ENCODE assay signal across 1 cellular context in the genomic region with DNA sequence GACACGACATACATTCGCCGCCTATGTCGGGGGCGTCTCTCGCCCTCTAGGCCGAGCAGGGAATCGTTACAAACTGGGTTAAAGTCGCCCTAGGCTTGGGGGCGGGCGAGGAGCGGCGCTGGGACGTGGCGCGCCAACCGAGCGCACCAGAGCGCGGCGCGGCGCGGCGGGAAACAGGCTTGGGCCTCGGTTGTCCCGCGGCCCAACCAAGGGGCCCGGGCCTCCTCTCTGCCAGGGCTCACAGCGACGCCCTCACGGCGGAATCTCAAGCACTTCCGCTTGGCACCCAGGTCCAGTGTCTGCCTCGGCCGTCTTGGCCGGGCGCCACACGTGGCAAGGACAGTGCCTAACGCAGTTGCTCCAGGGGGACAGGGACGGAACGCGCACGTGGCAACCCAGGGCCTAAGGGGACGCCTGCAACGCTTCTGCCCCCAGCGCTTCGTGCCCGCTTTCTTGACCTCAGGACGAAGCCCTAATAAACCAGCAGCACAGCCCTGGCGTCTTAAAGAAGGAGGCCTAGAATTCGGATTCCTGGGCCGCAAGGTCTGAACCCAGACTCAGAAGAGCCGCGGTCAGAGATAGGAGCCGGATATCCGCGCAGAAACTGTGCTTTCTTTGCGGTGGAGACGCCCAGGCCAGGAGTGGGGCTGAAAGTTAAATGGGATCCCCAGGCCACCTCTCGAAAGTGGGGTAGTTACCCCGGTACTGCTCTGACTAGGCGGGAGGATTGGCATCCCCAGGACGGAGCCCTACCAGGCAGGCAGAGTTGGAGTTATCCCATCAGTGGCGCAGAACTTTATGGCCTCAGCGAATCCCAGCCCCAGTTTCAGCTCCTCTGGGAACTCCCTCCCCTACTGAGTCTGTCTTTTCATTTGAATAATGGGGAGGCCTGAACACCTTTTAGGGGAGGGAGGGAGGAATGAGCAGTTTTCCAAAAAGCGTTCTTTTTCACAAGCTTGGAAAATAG.
TF ChIP-seq lines count a peak whose summit lies in the region.

No MANE protein-coding gene starts in this region.

TF ChIP-seq in H1, 55 proteins besides CTCF, POLR2A, EP300 and RAD21 (continued from another document):
- TF ChIP-seq TCF12 (IDR thresholded peaks at IDR 0.05; ENCODE audit: low read depth, low read length), result no peak
- no peak for TF ChIP-seq SP1 (IDR thresholded peaks at IDR 0.05; ENCODE audit: low read depth, low read length)
- TF ChIP-seq BRCA1 (IDR thresholded peaks at IDR 0.05; ENCODE audit: low read depth, low read length), result no peak
- no peak for TF ChIP-seq FOSL1 (IDR thresholded peaks at IDR 0.05; ENCODE audit: insufficient read depth, low read depth, low read length)
- peak; percentile 85 for TF ChIP-seq KDM4A (IDR thresholded peaks at IDR 0.05; ENCODE audit: low read depth, low read length, severe bottlenecking)
- no peak for TF ChIP-seq NANOG (IDR thresholded peaks at IDR 0.05; ENCODE audit: insufficient read depth, low read depth, low read length, poor library complexity, severe bottlenecking)
- no peak for TF ChIP-seq PHF8 (conservative IDR thresholded peaks at IDR 0.05; ENCODE audit: low read depth, low read length)
- TF ChIP-seq TBP (IDR thresholded peaks at IDR 0.05; ENCODE audit: low read depth, low read length), result no peak; the same call in 1 of the 2 replicates
- TF ChIP-seq, protein P1, sequence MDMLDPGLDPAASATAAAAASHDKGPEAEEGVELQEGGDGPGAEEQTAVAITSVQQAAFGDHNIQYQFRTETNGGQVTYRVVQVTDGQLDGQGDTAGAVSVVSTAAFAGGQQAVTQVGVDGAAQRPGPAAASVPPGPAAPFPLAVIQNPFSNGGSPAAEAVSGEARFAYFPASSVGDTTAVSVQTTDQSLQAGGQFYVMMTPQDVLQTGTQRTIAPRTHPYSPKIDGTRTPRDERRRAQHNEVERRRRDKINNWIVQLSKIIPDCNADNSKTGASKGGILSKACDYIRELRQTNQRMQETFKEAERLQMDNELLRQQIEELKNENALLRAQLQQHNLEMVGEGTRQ (IDR thresholded peaks at IDR 0.05; ENCODE audit: low read length), result no peak
- TF ChIP-seq NRF1 (IDR thresholded peaks at IDR 0.05; ENCODE audit: low read depth, low read length), result no peak
- TF ChIP-seq SIN3A (conservative IDR thresholded peaks at IDR 0.05 in 1 of 2, IDR thresholded peaks at IDR 0.05 in 1 of 2; ENCODE audit: low read depth in 1 of 2, low read length in 2 of 2), result no peak; a peak in 1 of 4 replicates
- TF ChIP-seq TAF7 (optimal IDR thresholded peaks at IDR 0.05; ENCODE audit: borderline replicate concordance, low read depth, low read length), result no peak
- TF ChIP-seq BCL11A (IDR thresholded peaks at IDR 0.05; ENCODE audit: low read depth in 2 of 2, low read length in 2 of 2), result no peak
- TF ChIP-seq SP2 (IDR thresholded peaks at IDR 0.05; ENCODE audit: low read length), result no peak
- no peak for TF ChIP-seq SP4 (IDR thresholded peaks at IDR 0.05; ENCODE audit: low read length)
- no peak for TF ChIP-seq CHD1 (IDR thresholded peaks at IDR 0.05; ENCODE audit: low read depth, low read length)
- TF ChIP-seq EZH2 (IDR thresholded peaks at IDR 0.05; ENCODE audit: low read depth, low read length, severe bottlenecking), result peak; percentile 89
- no peak for TF ChIP-seq MAFK (IDR thresholded peaks at IDR 0.05; ENCODE audit: low read depth, low read length)
- TF ChIP-seq RFX5 (IDR thresholded peaks at IDR 0.05; ENCODE audit: borderline replicate concordance, low read depth, low read length), result no peak
- no peak for TF ChIP-seq KDM5A (IDR thresholded peaks at IDR 0.05; ENCODE audit: low read length)
- no peak for TF ChIP-seq HDAC6 (IDR thresholded peaks at IDR 0.05; ENCODE audit: low read depth, low read length)
- TF ChIP-seq CEBPB (IDR thresholded peaks at IDR 0.05; ENCODE audit: low read depth, low read length), result no peak
- 0 out of 4 replicates have a peak, but pooled peaks of 1 of the 2 experiments have one; percentile 55 for TF ChIP-seq HDAC2 (IDR thresholded peaks at IDR 0.05; ENCODE audit: borderline replicate concordance in 1 of 2, low read depth in 2 of 2, low read length in 2 of 2)
- TF ChIP-seq YY1 (IDR thresholded peaks at IDR 0.05; ENCODE audit: low read depth, low read length), result no peak
- peak; percentile 52; the same call in 1 of the 2 replicates for TF ChIP-seq GABPA (IDR thresholded peaks at IDR 0.05; ENCODE audit: borderline replicate concordance, insufficient read depth, low read length)
- TF ChIP-seq CHD2 (IDR thresholded peaks at IDR 0.05; ENCODE audit: low read length), result no peak
- peak; percentile 33 for TF ChIP-seq CTBP2 (IDR thresholded peaks at IDR 0.05; ENCODE audit: borderline replicate concordance, insufficient read depth, insufficient read length, low read length)
- no peak for TF ChIP-seq SIX5 (IDR thresholded peaks at IDR 0.05; ENCODE audit: low read depth, low read length)
- no peak; the same call in 1 of the 2 replicates for TF ChIP-seq CREB1 (IDR thresholded peaks at IDR 0.05)
- TF ChIP-seq, protein P2, sequence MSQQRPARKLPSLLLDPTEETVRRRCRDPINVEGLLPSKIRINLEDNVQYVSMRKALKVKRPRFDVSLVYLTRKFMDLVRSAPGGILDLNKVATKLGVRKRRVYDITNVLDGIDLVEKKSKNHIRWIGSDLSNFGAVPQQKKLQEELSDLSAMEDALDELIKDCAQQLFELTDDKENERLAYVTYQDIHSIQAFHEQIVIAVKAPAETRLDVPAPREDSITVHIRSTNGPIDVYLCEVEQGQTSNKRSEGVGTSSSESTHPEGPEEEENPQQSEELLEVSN (IDR thresholded peaks at IDR 0.05), result peak; percentile 95
- TF ChIP-seq SAP30 (IDR thresholded peaks at IDR 0.05; ENCODE audit: insufficient read depth, insufficient replicate concordance, low read length), result no peak
- no peak for TF ChIP-seq SIRT6 (IDR thresholded peaks at IDR 0.05; ENCODE audit: low read length)
- no peak for TF ChIP-seq CBX5 (IDR thresholded peaks at IDR 0.05; ENCODE audit: low read depth, low read length)
- no peak for TF ChIP-seq BACH1 (IDR thresholded peaks at IDR 0.05; ENCODE audit: low read length)
- TF ChIP-seq RNF2 (IDR thresholded peaks at IDR 0.05; ENCODE audit: borderline replicate concordance, low read depth, low read length, missing control alignments, poor library complexity, severe bottlenecking), result peak; percentile 78
- no peak for TF ChIP-seq KDM1A (IDR thresholded peaks at IDR 0.05; ENCODE audit: borderline replicate concordance, low read length)
- TF ChIP-seq EGR1 (IDR thresholded peaks at IDR 0.05; ENCODE audit: borderline replicate concordance, low read depth, low read length), result no peak
- TF ChIP-seq TAF1 (IDR thresholded peaks at IDR 0.05; ENCODE audit: low read depth, low read length), result 0 out of 2 replicates have a peak, but pooled peaks have one; percentile 8
- TF ChIP-seq RXRA (IDR thresholded peaks at IDR 0.05; ENCODE audit: insufficient read depth, low read depth, low read length), result no peak
- TF ChIP-seq, protein P3, sequence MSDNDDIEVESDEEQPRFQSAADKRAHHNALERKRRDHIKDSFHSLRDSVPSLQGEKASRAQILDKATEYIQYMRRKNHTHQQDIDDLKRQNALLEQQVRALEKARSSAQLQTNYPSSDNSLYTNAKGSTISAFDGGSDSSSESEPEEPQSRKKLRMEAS (IDR thresholded peaks at IDR 0.05), result peak; percentile 97
- TF ChIP-seq POLR2AphosphoS5 (IDR thresholded peaks at IDR 0.05; ENCODE audit: low read depth, low read length), result no peak
- TF ChIP-seq GTF2F1 (IDR thresholded peaks at IDR 0.05; ENCODE audit: borderline replicate concordance, low read depth, low read length), result no peak
- TF ChIP-seq, protein P4, sequence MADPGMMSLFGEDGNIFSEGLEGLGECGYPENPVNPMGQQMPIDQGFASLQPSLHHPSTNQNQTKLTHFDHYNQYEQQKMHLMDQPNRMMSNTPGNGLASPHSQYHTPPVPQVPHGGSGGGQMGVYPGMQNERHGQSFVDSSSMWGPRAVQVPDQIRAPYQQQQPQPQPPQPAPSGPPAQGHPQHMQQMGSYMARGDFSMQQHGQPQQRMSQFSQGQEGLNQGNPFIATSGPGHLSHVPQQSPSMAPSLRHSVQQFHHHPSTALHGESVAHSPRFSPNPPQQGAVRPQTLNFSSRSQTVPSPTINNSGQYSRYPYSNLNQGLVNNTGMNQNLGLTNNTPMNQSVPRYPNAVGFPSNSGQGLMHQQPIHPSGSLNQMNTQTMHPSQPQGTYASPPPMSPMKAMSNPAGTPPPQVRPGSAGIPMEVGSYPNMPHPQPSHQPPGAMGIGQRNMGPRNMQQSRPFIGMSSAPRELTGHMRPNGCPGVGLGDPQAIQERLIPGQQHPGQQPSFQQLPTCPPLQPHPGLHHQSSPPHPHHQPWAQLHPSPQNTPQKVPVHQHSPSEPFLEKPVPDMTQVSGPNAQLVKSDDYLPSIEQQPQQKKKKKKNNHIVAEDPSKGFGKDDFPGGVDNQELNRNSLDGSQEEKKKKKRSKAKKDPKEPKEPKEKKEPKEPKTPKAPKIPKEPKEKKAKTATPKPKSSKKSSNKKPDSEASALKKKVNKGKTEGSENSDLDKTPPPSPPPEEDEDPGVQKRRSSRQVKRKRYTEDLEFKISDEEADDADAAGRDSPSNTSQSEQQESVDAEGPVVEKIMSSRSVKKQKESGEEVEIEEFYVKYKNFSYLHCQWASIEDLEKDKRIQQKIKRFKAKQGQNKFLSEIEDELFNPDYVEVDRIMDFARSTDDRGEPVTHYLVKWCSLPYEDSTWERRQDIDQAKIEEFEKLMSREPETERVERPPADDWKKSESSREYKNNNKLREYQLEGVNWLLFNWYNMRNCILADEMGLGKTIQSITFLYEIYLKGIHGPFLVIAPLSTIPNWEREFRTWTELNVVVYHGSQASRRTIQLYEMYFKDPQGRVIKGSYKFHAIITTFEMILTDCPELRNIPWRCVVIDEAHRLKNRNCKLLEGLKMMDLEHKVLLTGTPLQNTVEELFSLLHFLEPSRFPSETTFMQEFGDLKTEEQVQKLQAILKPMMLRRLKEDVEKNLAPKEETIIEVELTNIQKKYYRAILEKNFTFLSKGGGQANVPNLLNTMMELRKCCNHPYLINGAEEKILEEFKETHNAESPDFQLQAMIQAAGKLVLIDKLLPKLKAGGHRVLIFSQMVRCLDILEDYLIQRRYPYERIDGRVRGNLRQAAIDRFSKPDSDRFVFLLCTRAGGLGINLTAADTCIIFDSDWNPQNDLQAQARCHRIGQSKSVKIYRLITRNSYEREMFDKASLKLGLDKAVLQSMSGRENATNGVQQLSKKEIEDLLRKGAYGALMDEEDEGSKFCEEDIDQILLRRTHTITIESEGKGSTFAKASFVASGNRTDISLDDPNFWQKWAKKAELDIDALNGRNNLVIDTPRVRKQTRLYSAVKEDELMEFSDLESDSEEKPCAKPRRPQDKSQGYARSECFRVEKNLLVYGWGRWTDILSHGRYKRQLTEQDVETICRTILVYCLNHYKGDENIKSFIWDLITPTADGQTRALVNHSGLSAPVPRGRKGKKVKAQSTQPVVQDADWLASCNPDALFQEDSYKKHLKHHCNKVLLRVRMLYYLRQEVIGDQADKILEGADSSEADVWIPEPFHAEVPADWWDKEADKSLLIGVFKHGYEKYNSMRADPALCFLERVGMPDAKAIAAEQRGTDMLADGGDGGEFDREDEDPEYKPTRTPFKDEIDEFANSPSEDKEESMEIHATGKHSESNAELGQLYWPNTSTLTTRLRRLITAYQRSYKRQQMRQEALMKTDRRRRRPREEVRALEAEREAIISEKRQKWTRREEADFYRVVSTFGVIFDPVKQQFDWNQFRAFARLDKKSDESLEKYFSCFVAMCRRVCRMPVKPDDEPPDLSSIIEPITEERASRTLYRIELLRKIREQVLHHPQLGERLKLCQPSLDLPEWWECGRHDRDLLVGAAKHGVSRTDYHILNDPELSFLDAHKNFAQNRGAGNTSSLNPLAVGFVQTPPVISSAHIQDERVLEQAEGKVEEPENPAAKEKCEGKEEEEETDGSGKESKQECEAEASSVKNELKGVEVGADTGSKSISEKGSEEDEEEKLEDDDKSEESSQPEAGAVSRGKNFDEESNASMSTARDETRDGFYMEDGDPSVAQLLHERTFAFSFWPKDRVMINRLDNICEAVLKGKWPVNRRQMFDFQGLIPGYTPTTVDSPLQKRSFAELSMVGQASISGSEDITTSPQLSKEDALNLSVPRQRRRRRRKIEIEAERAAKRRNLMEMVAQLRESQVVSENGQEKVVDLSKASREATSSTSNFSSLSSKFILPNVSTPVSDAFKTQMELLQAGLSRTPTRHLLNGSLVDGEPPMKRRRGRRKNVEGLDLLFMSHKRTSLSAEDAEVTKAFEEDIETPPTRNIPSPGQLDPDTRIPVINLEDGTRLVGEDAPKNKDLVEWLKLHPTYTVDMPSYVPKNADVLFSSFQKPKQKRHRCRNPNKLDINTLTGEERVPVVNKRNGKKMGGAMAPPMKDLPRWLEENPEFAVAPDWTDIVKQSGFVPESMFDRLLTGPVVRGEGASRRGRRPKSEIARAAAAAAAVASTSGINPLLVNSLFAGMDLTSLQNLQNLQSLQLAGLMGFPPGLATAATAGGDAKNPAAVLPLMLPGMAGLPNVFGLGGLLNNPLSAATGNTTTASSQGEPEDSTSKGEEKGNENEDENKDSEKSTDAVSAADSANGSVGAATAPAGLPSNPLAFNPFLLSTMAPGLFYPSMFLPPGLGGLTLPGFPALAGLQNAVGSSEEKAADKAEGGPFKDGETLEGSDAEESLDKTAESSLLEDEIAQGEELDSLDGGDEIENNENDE (IDR thresholded peaks at IDR 0.05; ENCODE audit: insufficient replicate concordance, low read length), result no peak
- TF ChIP-seq, protein P5, sequence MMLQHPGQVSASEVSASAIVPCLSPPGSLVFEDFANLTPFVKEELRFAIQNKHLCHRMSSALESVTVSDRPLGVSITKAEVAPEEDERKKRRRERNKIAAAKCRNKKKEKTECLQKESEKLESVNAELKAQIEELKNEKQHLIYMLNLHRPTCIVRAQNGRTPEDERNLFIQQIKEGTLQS (IDR thresholded peaks at IDR 0.05; ENCODE audit: insufficient read depth, low read depth, low read length), result no peak
